Comparison of ENCODE assay signal across 9 cellular contexts in genomic region chr12:43282106-43282505, GRCh38.
DNase-seq lines count a peak whose midpoint lies in the region; ATAC-seq, FAIRE-seq and TF ChIP-seq lines count a peak whose summit lies in the region.
"Had no signal": no experiment of that assay in that cellular context is flagged by ENCODE, and none has a peak within 500 bp of the region (broad histone marks: within the 10 kb centered on the region; RNA-seq: fewer than 3 reads in every experiment).

No MANE protein-coding gene starts in this region.

- H3K27ac Mint-ChIP-seq in memory B cell = no peak overlapping the region
- no peak overlapping the region for H3K27ac Mint-ChIP-seq in activated CD8-positive, alpha-beta memory T cell treated with anti-CD3 and anti-CD28 coated beads, Interleukin-2, amount 10 ng/mL, durations not matched to agents 7 days and 5 days
- no peak overlapping the region for H3K27ac Mint-ChIP-seq in T-helper 2 cell treated with Interferon-gamma antibody and Interleukin-4, amounts not matched to agents 5 μg/mL and 100 μg/mL, for 36 hours

- TF ChIP-seq CTCF in D721Med (IDR thresholded peaks at IDR 0.05; ENCODE audit: insufficient read depth, missing control alignments) = peak; percentile 63
- peak; percentile 45; the same call in 1 of the 2 replicates for TF ChIP-seq CTCF in Loucy (conservative IDR thresholded peaks at IDR 0.05; ENCODE audit: low read length)

- no peak for FAIRE-seq in D721Med (lab: Jason Lieb, UNC)

- no peaks in the 10 kb centered on the region for H3K27me3 Mint-ChIP-seq in memory B cell
- no peaks in the 10 kb centered on the region for H3K27me3 Mint-ChIP-seq in activated CD8-positive, alpha-beta memory T cell treated with anti-CD3 and anti-CD28 coated beads, Interleukin-2, amount 10 ng/mL, durations not matched to agents 7 days and 5 days
- H3K27me3 Mint-ChIP-seq in T-helper 2 cell treated with Interferon-gamma antibody and Interleukin-4, amounts not matched to agents 5 μg/mL and 100 μg/mL, for 36 hours (ENCODE audit: low read depth) = no peaks in the 10 kb centered on the region

- no peaks in the 10 kb centered on the region for H3K4me1 ChIP-seq in Loucy (ENCODE audit: insufficient read depth, low read length, poor library complexity, severe bottlenecking)

- H3K36me3 ChIP-seq in Loucy (ENCODE audit: insufficient read depth, low read length) = no peaks in the 10 kb centered on the region
- H3K36me3 ChIP-seq: thyroid gland had no signal

- no peaks in the 10 kb centered on the region for H3K9me2 ChIP-seq in Loucy (replicated peaks; ENCODE audit: low read depth, low read length)

- DNase-seq in D721Med (ENCODE audit: insufficient read length, low spot score) (no peak), amniotic stem cell (lab: John Stamatoyannopoulos, UW) (peak; percentile 9), memory B cell (ENCODE audit: low spot score in 2 of 2) (no peak), COLO668 (lab: John Stamatoyannopoulos, UW; ENCODE audit: unreplicated experiment) (no peak), caudate nucleus (lab: John Stamatoyannopoulos, UW) (no peak)
- DNase-seq in activated CD8-positive, alpha-beta memory T cell treated with anti-CD3 and anti-CD28 coated beads, Interleukin-2, amount 10 ng/mL, durations not matched to agents 7 days and 5 days = no peak
- no peak for DNase-seq in T-helper 2 cell treated with Interferon-gamma antibody and Interleukin-4, amounts not matched to agents 5 μg/mL and 100 μg/mL, for 36 hours (ENCODE audit: low spot score)
- DNase-seq: thyroid gland had no signal

- H3K27me3 ChIP-seq in Loucy (ENCODE audit: insufficient read depth, low read length, poor library complexity, severe bottlenecking) = no peaks in the 10 kb centered on the region
- H3K27me3 ChIP-seq: thyroid gland had no signal

- H3K9me3 ChIP-seq in Loucy (ENCODE audit: insufficient read depth, low read depth, low read length) = no peaks in the 10 kb centered on the region
- H3K9me3 ChIP-seq: thyroid gland had no signal

- H4K20me1 ChIP-seq in Loucy (ENCODE audit: insufficient read depth, low read length, poor library complexity, severe bottlenecking) = no peaks in the 10 kb centered on the region

- H2AFZ ChIP-seq in Loucy (ENCODE audit: low read length) = no peak overlapping the region

- H3K9me3 Mint-ChIP-seq in memory B cell = no peaks in the 10 kb centered on the region
- peaks cover 2% of the 10 kb centered on the region for H3K9me3 Mint-ChIP-seq in activated CD8-positive, alpha-beta memory T cell treated with anti-CD3 and anti-CD28 coated beads, Interleukin-2, amount 10 ng/mL, durations not matched to agents 7 days and 5 days (ENCODE audit: low read depth)
- no peaks in the 10 kb centered on the region for H3K9me3 Mint-ChIP-seq in T-helper 2 cell treated with Interferon-gamma antibody and Interleukin-4, amounts not matched to agents 5 μg/mL and 100 μg/mL, for 36 hours

- H3K4me3 Mint-ChIP-seq in memory B cell = no peak overlapping the region
- no peak overlapping the region for H3K4me3 Mint-ChIP-seq in activated CD8-positive, alpha-beta memory T cell treated with anti-CD3 and anti-CD28 coated beads, Interleukin-2, amount 10 ng/mL, durations not matched to agents 7 days and 5 days
- H3K4me3 Mint-ChIP-seq in T-helper 2 cell treated with Interferon-gamma antibody and Interleukin-4, amounts not matched to agents 5 μg/mL and 100 μg/mL, for 36 hours = no peak overlapping the region

- H3K9ac ChIP-seq in Loucy (ENCODE audit: low read depth, low read length, poor library complexity, severe bottlenecking) = no peak overlapping the region

- H3K79me2 ChIP-seq in Loucy (ENCODE audit: insufficient read depth, low read length) = no peaks in the 10 kb centered on the region

- no peak overlapping the region for H3K4me3 ChIP-seq in Loucy (ENCODE audit: low read length, poor library complexity, severe bottlenecking)
- H3K4me3 ChIP-seq: thyroid gland had no signal

- ATAC-seq in memory B cell (ENCODE audit: low read depth) = peak; percentile 36
- ATAC-seq in activated CD8-positive, alpha-beta memory T cell treated with anti-CD3 and anti-CD28 coated beads, Interleukin-2, amount 10 ng/mL, durations not matched to agents 7 days and 5 days = no peak

- no peaks in the 10 kb centered on the region for H3F3A ChIP-seq in Loucy (ENCODE audit: low read depth)

- H3K4me2 ChIP-seq in Loucy (ENCODE audit: low read depth, low read length, poor library complexity, severe bottlenecking) = no peak overlapping the region

- CTCF ChIA-PET in activated CD8-positive, alpha-beta memory T cell treated with anti-CD3 and anti-CD28 coated beads, Interleukin-2, amount 10 ng/mL, durations not matched to agents 7 days and 5 days (lab: Charles Lee) = no interaction called here

- H3K36me3 Mint-ChIP-seq in memory B cell = no peaks in the 10 kb centered on the region
- no peaks in the 10 kb centered on the region for H3K36me3 Mint-ChIP-seq in activated CD8-positive, alpha-beta memory T cell treated with anti-CD3 and anti-CD28 coated beads, Interleukin-2, amount 10 ng/mL, durations not matched to agents 7 days and 5 days
- H3K36me3 Mint-ChIP-seq in T-helper 2 cell treated with Interferon-gamma antibody and Interleukin-4, amounts not matched to agents 5 μg/mL and 100 μg/mL, for 36 hours (ENCODE audit: low read depth) = no peaks in the 10 kb centered on the region

- H3K4me1 Mint-ChIP-seq in memory B cell = peaks cover 12% of the 10 kb centered on the region
- no peaks in the 10 kb centered on the region for H3K4me1 Mint-ChIP-seq in activated CD8-positive, alpha-beta memory T cell treated with anti-CD3 and anti-CD28 coated beads, Interleukin-2, amount 10 ng/mL, durations not matched to agents 7 days and 5 days
- no peaks in the 10 kb centered on the region for H3K4me1 Mint-ChIP-seq in T-helper 2 cell treated with Interferon-gamma antibody and Interleukin-4, amounts not matched to agents 5 μg/mL and 100 μg/mL, for 36 hours (ENCODE audit: low read depth)

- no peak overlapping the region for H3K27ac ChIP-seq in caudate nucleus (ENCODE audit: low read depth, low read length)
- H3K27ac ChIP-seq: thyroid gland had no signal
